Comparison of ENCODE assay signal across 1 cellular context in the genomic region with DNA sequence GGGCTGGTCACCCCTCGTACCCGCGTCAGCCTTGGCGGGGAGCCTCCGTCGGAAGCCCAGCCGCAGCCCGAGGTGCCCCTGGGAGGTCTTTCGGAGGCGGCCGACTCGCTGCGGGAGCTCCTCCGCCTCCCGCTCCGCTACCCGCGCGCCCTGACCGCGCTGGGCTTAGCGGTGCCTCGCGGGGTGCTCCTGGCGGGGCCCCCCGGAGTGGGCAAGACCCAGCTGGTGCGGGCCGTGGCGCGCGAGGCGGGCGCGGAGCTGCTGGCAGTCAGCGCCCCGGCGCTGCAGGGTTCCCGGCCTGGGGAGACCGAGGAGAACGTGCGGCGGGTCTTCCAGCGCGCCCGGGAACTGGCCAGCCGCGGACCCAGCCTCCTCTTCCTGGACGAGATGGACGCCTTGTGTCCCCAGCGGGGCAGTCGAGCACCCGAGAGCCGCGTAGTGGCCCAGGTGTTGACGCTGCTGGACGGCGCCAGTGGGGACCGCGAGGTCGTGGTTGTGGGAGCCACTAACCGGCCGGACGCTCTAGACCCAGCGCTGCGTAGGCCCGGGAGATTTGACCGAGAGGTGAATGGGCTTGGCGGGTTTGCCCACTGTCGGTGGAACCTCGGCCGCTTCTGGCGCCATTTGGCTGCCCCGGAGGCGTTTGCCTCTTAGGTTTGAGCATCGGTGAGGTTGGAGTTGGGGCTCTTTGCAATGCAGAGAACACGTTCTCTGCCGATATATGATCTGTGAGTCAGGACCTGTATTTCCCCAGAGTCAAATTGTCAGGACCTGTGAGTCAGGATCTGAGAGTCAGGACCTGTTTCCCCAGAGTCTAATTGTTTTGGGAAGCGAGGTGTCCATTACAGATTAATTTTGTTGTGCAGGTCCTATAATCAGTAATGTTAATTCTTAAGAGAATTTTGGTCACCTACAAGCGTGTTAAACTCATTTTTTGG.
TF ChIP-seq lines count a peak whose summit lies in the region.

No MANE protein-coding gene starts in this region.

TF ChIP-seq in HepG2, 621 proteins besides CTCF, POLR2A, EP300 and RAD21 (continued from another document and continues in another):
- TF ChIP-seq, protein P1, sequence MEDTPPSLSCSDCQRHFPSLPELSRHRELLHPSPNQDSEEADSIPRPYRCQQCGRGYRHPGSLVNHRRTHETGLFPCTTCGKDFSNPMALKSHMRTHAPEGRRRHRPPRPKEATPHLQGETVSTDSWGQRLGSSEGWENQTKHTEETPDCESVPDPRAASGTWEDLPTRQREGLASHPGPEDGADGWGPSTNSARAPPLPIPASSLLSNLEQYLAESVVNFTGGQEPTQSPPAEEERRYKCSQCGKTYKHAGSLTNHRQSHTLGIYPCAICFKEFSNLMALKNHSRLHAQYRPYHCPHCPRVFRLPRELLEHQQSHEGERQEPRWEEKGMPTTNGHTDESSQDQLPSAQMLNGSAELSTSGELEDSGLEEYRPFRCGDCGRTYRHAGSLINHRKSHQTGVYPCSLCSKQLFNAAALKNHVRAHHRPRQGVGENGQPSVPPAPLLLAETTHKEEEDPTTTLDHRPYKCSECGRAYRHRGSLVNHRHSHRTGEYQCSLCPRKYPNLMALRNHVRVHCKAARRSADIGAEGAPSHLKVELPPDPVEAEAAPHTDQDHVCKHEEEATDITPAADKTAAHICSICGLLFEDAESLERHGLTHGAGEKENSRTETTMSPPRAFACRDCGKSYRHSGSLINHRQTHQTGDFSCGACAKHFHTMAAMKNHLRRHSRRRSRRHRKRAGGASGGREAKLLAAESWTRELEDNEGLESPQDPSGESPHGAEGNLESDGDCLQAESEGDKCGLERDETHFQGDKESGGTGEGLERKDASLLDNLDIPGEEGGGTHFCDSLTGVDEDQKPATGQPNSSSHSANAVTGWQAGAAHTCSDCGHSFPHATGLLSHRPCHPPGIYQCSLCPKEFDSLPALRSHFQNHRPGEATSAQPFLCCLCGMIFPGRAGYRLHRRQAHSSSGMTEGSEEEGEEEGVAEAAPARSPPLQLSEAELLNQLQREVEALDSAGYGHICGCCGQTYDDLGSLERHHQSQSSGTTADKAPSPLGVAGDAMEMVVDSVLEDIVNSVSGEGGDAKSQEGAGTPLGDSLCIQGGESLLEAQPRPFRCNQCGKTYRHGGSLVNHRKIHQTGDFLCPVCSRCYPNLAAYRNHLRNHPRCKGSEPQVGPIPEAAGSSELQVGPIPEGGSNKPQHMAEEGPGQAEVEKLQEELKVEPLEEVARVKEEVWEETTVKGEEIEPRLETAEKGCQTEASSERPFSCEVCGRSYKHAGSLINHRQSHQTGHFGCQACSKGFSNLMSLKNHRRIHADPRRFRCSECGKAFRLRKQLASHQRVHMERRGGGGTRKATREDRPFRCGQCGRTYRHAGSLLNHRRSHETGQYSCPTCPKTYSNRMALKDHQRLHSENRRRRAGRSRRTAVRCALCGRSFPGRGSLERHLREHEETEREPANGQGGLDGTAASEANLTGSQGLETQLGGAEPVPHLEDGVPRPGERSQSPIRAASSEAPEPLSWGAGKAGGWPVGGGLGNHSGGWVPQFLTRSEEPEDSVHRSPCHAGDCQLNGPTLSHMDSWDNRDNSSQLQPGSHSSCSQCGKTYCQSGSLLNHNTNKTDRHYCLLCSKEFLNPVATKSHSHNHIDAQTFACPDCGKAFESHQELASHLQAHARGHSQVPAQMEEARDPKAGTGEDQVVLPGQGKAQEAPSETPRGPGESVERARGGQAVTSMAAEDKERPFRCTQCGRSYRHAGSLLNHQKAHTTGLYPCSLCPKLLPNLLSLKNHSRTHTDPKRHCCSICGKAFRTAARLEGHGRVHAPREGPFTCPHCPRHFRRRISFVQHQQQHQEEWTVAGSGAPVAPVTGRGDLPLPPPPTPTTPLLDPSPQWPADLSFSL (CRISPR knock-in tag; IDR thresholded peaks at IDR 0.05): no peak
- TF ChIP-seq SMAD9 (CRISPR knock-in tag; IDR thresholded peaks at IDR 0.05) (no peak), MIXL1 (CRISPR knock-in tag; IDR thresholded peaks at IDR 0.05) (no peak), TARDBP (CRISPR knock-in tag; IDR thresholded peaks at IDR 0.05) (0 out of 2 replicates have a peak, but pooled peaks have one; percentile 18), ZNF703 (CRISPR knock-in tag; IDR thresholded peaks at IDR 0.05; ENCODE audit: borderline replicate concordance) (no peak; the same call in 1 of the 2 replicates), ZNF484 (CRISPR knock-in tag; IDR thresholded peaks at IDR 0.05; ENCODE audit: borderline replicate concordance, low read depth) (no peak), ZNF562 (CRISPR knock-in tag; IDR thresholded peaks at IDR 0.05; ENCODE audit: borderline replicate concordance) (no peak), ZBTB7A (CRISPR knock-in tag; IDR thresholded peaks at IDR 0.05) (0 out of 2 replicates have a peak, but pooled peaks have one; percentile 24), IRF2 (CRISPR knock-in tag; IDR thresholded peaks at IDR 0.05) (no peak), ZKSCAN5 (CRISPR knock-in tag; IDR thresholded peaks at IDR 0.05) (no peak), ZSCAN25 (CRISPR knock-in tag; IDR thresholded peaks at IDR 0.05) (no peak), KDM2A (CRISPR knock-in tag; IDR thresholded peaks at IDR 0.05; ENCODE audit: borderline replicate concordance, low read depth) (peak; percentile 16; the same call in 1 of the 2 replicates), ZNF83 (CRISPR knock-in tag; IDR thresholded peaks at IDR 0.05; ENCODE audit: borderline replicate concordance) (peak; percentile 52; the same call in 1 of the 2 replicates), SKI (IDR thresholded peaks at IDR 0.05; ENCODE audit: partially characterized antibody) (no peak)
- TF ChIP-seq, protein P2, sequence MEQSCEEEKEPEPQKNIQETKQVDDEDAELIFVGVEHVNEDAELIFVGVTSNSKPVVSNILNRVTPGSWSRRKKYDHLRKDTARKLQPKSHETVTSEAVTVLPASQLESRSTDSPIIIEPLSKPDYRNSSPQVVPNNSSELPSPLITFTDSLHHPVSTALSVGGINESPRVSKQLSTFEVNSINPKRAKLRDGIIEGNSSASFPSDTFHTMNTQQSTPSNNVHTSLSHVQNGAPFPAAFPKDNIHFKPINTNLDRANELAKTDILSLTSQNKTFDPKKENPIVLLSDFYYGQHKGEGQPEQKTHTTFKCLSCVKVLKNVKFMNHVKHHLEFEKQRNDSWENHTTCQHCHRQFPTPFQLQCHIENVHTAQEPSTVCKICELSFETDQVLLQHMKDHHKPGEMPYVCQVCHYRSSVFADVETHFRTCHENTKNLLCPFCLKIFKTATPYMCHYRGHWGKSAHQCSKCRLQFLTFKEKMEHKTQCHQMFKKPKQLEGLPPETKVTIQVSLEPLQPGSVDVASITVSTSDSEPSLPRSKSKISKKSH (CRISPR knock-in tag; IDR thresholded peaks at IDR 0.05; ENCODE audit: borderline replicate concordance): no peak
- TF ChIP-seq, protein P3, sequence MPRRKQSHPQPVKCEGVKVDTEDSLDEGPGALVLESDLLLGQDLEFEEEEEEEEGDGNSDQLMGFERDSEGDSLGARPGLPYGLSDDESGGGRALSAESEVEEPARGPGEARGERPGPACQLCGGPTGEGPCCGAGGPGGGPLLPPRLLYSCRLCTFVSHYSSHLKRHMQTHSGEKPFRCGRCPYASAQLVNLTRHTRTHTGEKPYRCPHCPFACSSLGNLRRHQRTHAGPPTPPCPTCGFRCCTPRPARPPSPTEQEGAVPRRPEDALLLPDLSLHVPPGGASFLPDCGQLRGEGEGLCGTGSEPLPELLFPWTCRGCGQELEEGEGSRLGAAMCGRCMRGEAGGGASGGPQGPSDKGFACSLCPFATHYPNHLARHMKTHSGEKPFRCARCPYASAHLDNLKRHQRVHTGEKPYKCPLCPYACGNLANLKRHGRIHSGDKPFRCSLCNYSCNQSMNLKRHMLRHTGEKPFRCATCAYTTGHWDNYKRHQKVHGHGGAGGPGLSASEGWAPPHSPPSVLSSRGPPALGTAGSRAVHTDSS (CRISPR knock-in tag; conservative IDR thresholded peaks at IDR 0.05): no peak
- TF ChIP-seq, protein P4, sequence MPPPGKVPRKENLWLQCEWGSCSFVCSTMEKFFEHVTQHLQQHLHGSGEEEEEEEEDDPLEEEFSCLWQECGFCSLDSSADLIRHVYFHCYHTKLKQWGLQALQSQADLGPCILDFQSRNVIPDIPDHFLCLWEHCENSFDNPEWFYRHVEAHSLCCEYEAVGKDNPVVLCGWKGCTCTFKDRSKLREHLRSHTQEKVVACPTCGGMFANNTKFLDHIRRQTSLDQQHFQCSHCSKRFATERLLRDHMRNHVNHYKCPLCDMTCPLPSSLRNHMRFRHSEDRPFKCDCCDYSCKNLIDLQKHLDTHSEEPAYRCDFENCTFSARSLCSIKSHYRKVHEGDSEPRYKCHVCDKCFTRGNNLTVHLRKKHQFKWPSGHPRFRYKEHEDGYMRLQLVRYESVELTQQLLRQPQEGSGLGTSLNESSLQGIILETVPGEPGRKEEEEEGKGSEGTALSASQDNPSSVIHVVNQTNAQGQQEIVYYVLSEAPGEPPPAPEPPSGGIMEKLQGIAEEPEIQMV (CRISPR knock-in tag; IDR thresholded peaks at IDR 0.05; ENCODE audit: low read depth): no peak
- TF ChIP-seq, protein P5, sequence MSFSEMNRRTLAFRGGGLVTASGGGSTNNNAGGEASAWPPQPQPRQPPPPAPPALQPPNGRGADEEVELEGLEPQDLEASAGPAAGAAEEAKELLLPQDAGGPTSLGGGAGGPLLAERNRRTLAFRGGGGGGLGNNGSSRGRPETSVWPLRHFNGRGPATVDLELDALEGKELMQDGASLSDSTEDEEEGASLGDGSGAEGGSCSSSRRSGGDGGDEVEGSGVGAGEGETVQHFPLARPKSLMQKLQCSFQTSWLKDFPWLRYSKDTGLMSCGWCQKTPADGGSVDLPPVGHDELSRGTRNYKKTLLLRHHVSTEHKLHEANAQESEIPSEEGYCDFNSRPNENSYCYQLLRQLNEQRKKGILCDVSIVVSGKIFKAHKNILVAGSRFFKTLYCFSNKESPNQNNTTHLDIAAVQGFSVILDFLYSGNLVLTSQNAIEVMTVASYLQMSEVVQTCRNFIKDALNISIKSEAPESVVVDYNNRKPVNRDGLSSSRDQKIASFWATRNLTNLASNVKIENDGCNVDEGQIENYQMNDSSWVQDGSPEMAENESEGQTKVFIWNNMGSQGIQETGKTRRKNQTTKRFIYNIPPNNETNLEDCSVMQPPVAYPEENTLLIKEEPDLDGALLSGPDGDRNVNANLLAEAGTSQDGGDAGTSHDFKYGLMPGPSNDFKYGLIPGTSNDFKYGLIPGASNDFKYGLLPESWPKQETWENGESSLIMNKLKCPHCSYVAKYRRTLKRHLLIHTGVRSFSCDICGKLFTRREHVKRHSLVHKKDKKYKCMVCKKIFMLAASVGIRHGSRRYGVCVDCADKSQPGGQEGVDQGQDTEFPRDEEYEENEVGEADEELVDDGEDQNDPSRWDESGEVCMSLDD (CRISPR knock-in tag; IDR thresholded peaks at IDR 0.05; ENCODE audit: borderline replicate concordance): no peak
- TF ChIP-seq, protein P6, sequence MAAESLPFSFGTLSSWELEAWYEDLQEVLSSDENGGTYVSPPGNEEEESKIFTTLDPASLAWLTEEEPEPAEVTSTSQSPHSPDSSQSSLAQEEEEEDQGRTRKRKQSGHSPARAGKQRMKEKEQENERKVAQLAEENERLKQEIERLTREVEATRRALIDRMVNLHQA (CRISPR knock-in tag; IDR thresholded peaks at IDR 0.05): no peak
- TF ChIP-seq, protein P7, sequence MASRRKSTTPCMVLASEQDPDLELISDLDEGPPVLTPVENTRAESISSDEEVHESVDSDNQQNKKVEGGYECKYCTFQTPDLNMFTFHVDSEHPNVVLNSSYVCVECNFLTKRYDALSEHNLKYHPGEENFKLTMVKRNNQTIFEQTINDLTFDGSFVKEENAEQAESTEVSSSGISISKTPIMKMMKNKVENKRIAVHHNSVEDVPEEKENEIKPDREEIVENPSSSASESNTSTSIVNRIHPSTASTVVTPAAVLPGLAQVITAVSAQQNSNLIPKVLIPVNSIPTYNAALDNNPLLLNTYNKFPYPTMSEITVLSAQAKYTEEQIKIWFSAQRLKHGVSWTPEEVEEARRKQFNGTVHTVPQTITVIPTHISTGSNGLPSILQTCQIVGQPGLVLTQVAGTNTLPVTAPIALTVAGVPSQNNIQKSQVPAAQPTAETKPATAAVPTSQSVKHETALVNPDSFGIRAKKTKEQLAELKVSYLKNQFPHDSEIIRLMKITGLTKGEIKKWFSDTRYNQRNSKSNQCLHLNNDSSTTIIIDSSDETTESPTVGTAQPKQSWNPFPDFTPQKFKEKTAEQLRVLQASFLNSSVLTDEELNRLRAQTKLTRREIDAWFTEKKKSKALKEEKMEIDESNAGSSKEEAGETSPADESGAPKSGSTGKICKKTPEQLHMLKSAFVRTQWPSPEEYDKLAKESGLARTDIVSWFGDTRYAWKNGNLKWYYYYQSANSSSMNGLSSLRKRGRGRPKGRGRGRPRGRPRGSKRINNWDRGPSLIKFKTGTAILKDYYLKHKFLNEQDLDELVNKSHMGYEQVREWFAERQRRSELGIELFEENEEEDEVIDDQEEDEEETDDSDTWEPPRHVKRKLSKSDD (CRISPR knock-in tag; IDR thresholded peaks at IDR 0.05; ENCODE audit: low read depth): 0 out of 2 replicates have a peak, but pooled peaks have one; percentile 47
- TF ChIP-seq, protein P8, sequence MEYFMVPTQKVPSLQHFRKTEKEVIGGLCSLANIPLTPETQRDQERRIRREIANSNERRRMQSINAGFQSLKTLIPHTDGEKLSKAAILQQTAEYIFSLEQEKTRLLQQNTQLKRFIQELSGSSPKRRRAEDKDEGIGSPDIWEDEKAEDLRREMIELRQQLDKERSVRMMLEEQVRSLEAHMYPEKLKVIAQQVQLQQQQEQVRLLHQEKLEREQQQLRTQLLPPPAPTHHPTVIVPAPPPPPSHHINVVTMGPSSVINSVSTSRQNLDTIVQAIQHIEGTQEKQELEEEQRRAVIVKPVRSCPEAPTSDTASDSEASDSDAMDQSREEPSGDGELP (IDR thresholded peaks at IDR 0.05; ENCODE audit: borderline replicate concordance, low read depth): 0 out of 2 replicates have a peak, but pooled peaks have one; percentile 7
- TF ChIP-seq, protein P9, sequence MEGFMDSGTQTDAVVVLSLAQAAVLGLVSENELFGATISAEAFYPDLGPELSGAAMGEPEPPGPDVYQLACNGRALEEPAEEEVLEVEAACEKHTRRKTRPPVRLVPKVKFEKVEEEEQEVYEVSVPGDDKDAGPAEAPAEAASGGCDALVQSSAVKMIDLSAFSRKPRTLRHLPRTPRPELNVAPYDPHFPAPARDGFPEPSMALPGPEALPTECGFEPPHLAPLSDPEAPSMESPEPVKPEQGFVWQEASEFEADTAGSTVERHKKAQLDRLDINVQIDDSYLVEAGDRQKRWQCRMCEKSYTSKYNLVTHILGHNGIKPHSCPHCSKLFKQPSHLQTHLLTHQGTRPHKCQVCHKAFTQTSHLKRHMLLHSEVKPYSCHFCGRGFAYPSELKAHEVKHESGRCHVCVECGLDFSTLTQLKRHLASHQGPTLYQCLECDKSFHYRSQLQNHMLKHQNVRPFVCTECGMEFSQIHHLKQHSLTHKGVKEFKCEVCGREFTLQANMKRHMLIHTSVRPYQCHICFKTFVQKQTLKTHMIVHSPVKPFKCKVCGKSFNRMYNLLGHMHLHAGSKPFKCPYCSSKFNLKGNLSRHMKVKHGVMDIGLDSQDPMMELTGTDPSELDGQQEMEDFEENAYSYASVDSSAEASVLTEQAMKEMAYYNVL (CRISPR knock-in tag; IDR thresholded peaks at IDR 0.05; ENCODE audit: borderline replicate concordance): no peak
